In genomic region chr19:10593820-10594637, GRCh38 we compare ENCODE assay signal across 1 cellular context.
A peak's percentile ranks its signal among the peaks of the same experiment; 100 is the strongest.
TF ChIP-seq lines count a peak whose summit lies in the region.

No MANE protein-coding gene starts in this region.

TF ChIP-seq in GM12878, 131 proteins besides CTCF, POLR2A, EP300 and RAD21 (continued from another document and continues in another):
- no peak for TF ChIP-seq ZBTB4 (CRISPR knock-in tag; IDR thresholded peaks at IDR 0.05)
- TF ChIP-seq CREB1 (IDR thresholded peaks at IDR 0.05; ENCODE audit: low read depth): no peak
- no peak for TF ChIP-seq SIX5 (IDR thresholded peaks at IDR 0.05; ENCODE audit: low read depth, low read length, severe bottlenecking)
- TF ChIP-seq MYB (IDR thresholded peaks at IDR 0.05; ENCODE audit: borderline replicate concordance, low read depth, low read length): no peak
- TF ChIP-seq MTA3 (IDR thresholded peaks at IDR 0.05; ENCODE audit: borderline replicate concordance, low read length): no peak
- TF ChIP-seq RCOR1 (conservative IDR thresholded peaks at IDR 0.05; ENCODE audit: low read depth, low read length): no peak
- TF ChIP-seq ZBTB33 (IDR thresholded peaks at IDR 0.05): no peak
- TF ChIP-seq KDM1A (IDR thresholded peaks at IDR 0.05; ENCODE audit: borderline replicate concordance): no peak
- TF ChIP-seq KLF5 (IDR thresholded peaks at IDR 0.05; ENCODE audit: partially characterized antibody): no peak
- TF ChIP-seq E2F8 (IDR thresholded peaks at IDR 0.05; ENCODE audit: low read depth, partially characterized antibody): no peak
- TF ChIP-seq SMARCA5 (IDR thresholded peaks at IDR 0.05): 0 out of 2 replicates have a peak, but pooled peaks have one; percentile 48
- TF ChIP-seq ZBED1 (IDR thresholded peaks at IDR 0.05; ENCODE audit: borderline replicate concordance): no peak
- TF ChIP-seq RBBP5 (conservative IDR thresholded peaks at IDR 0.05): no peak
- peak; percentile 87; the same call in 1 of the 2 replicates for TF ChIP-seq NBN (IDR thresholded peaks at IDR 0.05)
- no peak for TF ChIP-seq NKRF (conservative IDR thresholded peaks at IDR 0.05)
- TF ChIP-seq MEF2B (IDR thresholded peaks at IDR 0.05; ENCODE audit: partially characterized antibody, poor library complexity, severe bottlenecking): peak; percentile 42
- TF ChIP-seq PML (IDR thresholded peaks at IDR 0.05; ENCODE audit: low read length): no peak
- no peak for TF ChIP-seq IRF5 (IDR thresholded peaks at IDR 0.05; ENCODE audit: borderline replicate concordance)
- peak; percentile 83 for TF ChIP-seq MTA2 (IDR thresholded peaks at IDR 0.05; ENCODE audit: low read depth)
- no peak for TF ChIP-seq SREBF1 (IDR thresholded peaks at IDR 0.05; ENCODE audit: low read length)
- TF ChIP-seq HCFC1 (IDR thresholded peaks at IDR 0.05; ENCODE audit: low read length): no peak
- TF ChIP-seq FOS (IDR thresholded peaks at IDR 0.05; ENCODE audit: borderline replicate concordance, extremely low read depth, insufficient read length): no peak
- no peak for TF ChIP-seq PKNOX1 (IDR thresholded peaks at IDR 0.05)
- no peak for TF ChIP-seq RELA (IDR thresholded peaks at IDR 0.05; ENCODE audit: borderline replicate concordance, partially characterized antibody)
- TF ChIP-seq TCF12 (IDR thresholded peaks at IDR 0.05; ENCODE audit: low read depth, low read length): peak; percentile 95
- TF ChIP-seq TCF3 (IDR thresholded peaks at IDR 0.05; ENCODE audit: borderline replicate concordance, insufficient read depth, low read depth, low read length): peak; percentile 86; the same call in 1 of the 2 replicates
- TF ChIP-seq YBX1 (IDR thresholded peaks at IDR 0.05): no peak
- TF ChIP-seq NRF1 (conservative IDR thresholded peaks at IDR 0.05; ENCODE audit: low read depth, low read length): no peak
- no peak for TF ChIP-seq STAT1 (conservative IDR thresholded peaks at IDR 0.05)
- TF ChIP-seq BMI1 (IDR thresholded peaks at IDR 0.05; ENCODE audit: borderline replicate concordance): no peak
- peak; percentile 75; the same call in 1 of the 2 replicates for TF ChIP-seq GATAD2B (conservative IDR thresholded peaks at IDR 0.05; ENCODE audit: low read depth)
- TF ChIP-seq PAX5 (IDR thresholded peaks at IDR 0.05; ENCODE audit: borderline replicate concordance, low read depth, low read length): peak; percentile 73; the same call in 1 of the 2 replicates
- TF ChIP-seq GABPA (IDR thresholded peaks at IDR 0.05; ENCODE audit: low read depth): no peak
- no peak for TF ChIP-seq ATF2 (IDR thresholded peaks at IDR 0.05; ENCODE audit: low read length)
- TF ChIP-seq CBX5 (IDR thresholded peaks at IDR 0.05; ENCODE audit: low read depth): no peak
- TF ChIP-seq TAF1 (IDR thresholded peaks at IDR 0.05; ENCODE audit: borderline replicate concordance, low read depth, low read length): no peak
- TF ChIP-seq ZNF384 (IDR thresholded peaks at IDR 0.05; ENCODE audit: borderline replicate concordance, low read depth, low read length): no peak
- peak; percentile 93 for TF ChIP-seq SPI1 (IDR thresholded peaks at IDR 0.05; ENCODE audit: borderline replicate concordance, insufficient read depth, low read depth, low read length)
- 0 out of 2 replicates have a peak, but pooled peaks have one; percentile 38 for TF ChIP-seq MLLT1 (IDR thresholded peaks at IDR 0.05)
- no peak for TF ChIP-seq RFX5 (IDR thresholded peaks at IDR 0.05; ENCODE audit: low read depth, low read length)
- TF ChIP-seq SREBF2 (IDR thresholded peaks at IDR 0.05; ENCODE audit: low read length): no peak
- no peak for TF ChIP-seq TCF7 (IDR thresholded peaks at IDR 0.05; ENCODE audit: borderline replicate concordance)
- TF ChIP-seq RAD51 (IDR thresholded peaks at IDR 0.05): peak; percentile 74
- no peak for TF ChIP-seq SUPT20H (IDR thresholded peaks at IDR 0.05; ENCODE audit: borderline replicate concordance, control insufficient read depth, low read depth, low read length)
- TF ChIP-seq NR2C1 (IDR thresholded peaks at IDR 0.05): no peak
- TF ChIP-seq NR2F1 (conservative IDR thresholded peaks at IDR 0.05): peak; percentile 93
- no peak for TF ChIP-seq ZNF24 (IDR thresholded peaks at IDR 0.05)
- no peak for TF ChIP-seq KAT2A (conservative IDR thresholded peaks at IDR 0.05; ENCODE audit: control insufficient read depth, low read depth, low read length)
